In genomic region chr1:43975249-43975961, GRCh38 we compare ENCODE assay signal across 8 cellular contexts. TPM values are rescaled to one million over a fixed set of nuclear protein-coding genes. Genes with fewer than 3 reads are reported as not detected.
DNase-seq lines count a peak whose midpoint lies in the region; ATAC-seq lines count a peak whose summit lies in the region.

No MANE protein-coding gene starts in this region.

- no peaks in the 10 kb centered on the region for H3K9me3 ChIP-seq in ectodermal cell (ENCODE audit: control insufficient read depth, low read length)

- H3K4me1 ChIP-seq in ectodermal cell (ENCODE audit: control insufficient read depth, insufficient read depth, low read length) = peaks cover 30% of the 10 kb centered on the region

- 3% methylated on average over 33 to 34 of the region's 34 CpGs for WGBS in ectodermal cell, 2 experiments

- DNase-seq in ELR (ENCODE audit: low read depth) (peak; percentile 42), T-helper 22 cell (ENCODE audit: low read depth) (peak; percentile 18), lung microvascular endothelial cell (ENCODE audit: low read depth in 2 of 2) (peak; percentile 39 to 54)

- peak overlapping the region; percentile 93 for H3K4me3 ChIP-seq in ectodermal cell (ENCODE audit: insufficient read depth, low read depth, low read length)

- ATAC-seq in HG03025 (IDR thresholded peaks at IDR 0.05; ENCODE audit: low FRiP score, unreplicated experiment) (peak; percentile 5), GM18519 (IDR thresholded peaks at IDR 0.05; ENCODE audit: low FRiP score, unreplicated experiment) (no peak), GM18870 (IDR thresholded peaks at IDR 0.05; ENCODE audit: unreplicated experiment) (no peak)

- H3K27ac ChIP-seq in ectodermal cell (ENCODE audit: insufficient read depth, low read depth, low read length, poor library complexity, severe bottlenecking) (peak overlapping the region; percentile 31), temporal lobe (ENCODE audit: low read depth, low read length) (peak overlapping the region; percentile 95)

- H3K27me3 ChIP-seq in ectodermal cell (ENCODE audit: control insufficient read depth, insufficient read depth, low read length, poor library complexity, severe bottlenecking) = no peaks in the 10 kb centered on the region

- H3K36me3 ChIP-seq in ectodermal cell (ENCODE audit: control insufficient read depth, insufficient read depth, low read length) = peaks cover 18% of the 10 kb centered on the region

RNA-seq across cellular contexts. Expression of gene ATP6V0B, which starts 0.6 kb away (rescaled TPM):
- 70.0 TPM for polyA plus RNA-seq in ectodermal cell (2013, experiment 1 of 4)
- 73.6 TPM for polyA plus RNA-seq in ectodermal cell (2013, experiment 2 of 4)
- polyA plus RNA-seq in ectodermal cell (2013, experiment 3 of 4) = 83.4 TPM
- 99.4 TPM for polyA plus RNA-seq in ectodermal cell (2013, experiment 4 of 4)
- total RNA-seq in lung microvascular endothelial cell (110 and 164 TPM in 2 replicates), temporal lobe (102 TPM)

RNA-seq across cellular contexts. Expression of gene B4GALT2, which starts 3.6 kb away (rescaled TPM):
- polyA plus RNA-seq in ectodermal cell (2013, experiment 1 of 4) = 82.7 TPM
- 77.3 TPM for polyA plus RNA-seq in ectodermal cell (2013, experiment 2 of 4)
- 72.0 TPM for polyA plus RNA-seq in ectodermal cell (2013, experiment 3 of 4)
- 78.7 TPM for polyA plus RNA-seq in ectodermal cell (2013, experiment 4 of 4)
- 40.1 and 41.9 TPM in 2 replicates for total RNA-seq in lung microvascular endothelial cell
- 50.4 TPM for total RNA-seq in temporal lobe

RNA-seq across cellular contexts. Expression of gene DPH2, which starts 5.6 kb away (rescaled TPM):
- polyA plus RNA-seq in ectodermal cell (2013, experiment 1 of 4) = 34.3 TPM
- 34.3 TPM for polyA plus RNA-seq in ectodermal cell (2013, experiment 2 of 4)
- polyA plus RNA-seq in ectodermal cell (2013, experiment 3 of 4) = 23.1 TPM
- 28.4 TPM for polyA plus RNA-seq in ectodermal cell (2013, experiment 4 of 4)
- total RNA-seq in lung microvascular endothelial cell (13.1 and 19.0 TPM in 2 replicates), temporal lobe (12.3 TPM)

RNA-seq across cellular contexts. Expression of gene CCDC24, which starts 16.0 kb away (rescaled TPM):
- 12.6 TPM for polyA plus RNA-seq in ectodermal cell (2013, experiment 1 of 4)
- 10.5 TPM for polyA plus RNA-seq in ectodermal cell (2013, experiment 2 of 4)
- polyA plus RNA-seq in ectodermal cell (2013, experiment 3 of 4) = 9.8 TPM
- 9.5 TPM for polyA plus RNA-seq in ectodermal cell (2013, experiment 4 of 4)
- total RNA-seq in lung microvascular endothelial cell = 0.65 and 0.79 TPM in 2 replicates
- 4.4 TPM for total RNA-seq in temporal lobe

RNA-seq across cellular contexts. Expression of gene IPO13, which starts 28.7 kb away (rescaled TPM):
- polyA plus RNA-seq in ectodermal cell (2013, experiment 1 of 4) = 24.8 TPM
- 21.0 TPM for polyA plus RNA-seq in ectodermal cell (2013, experiment 2 of 4)
- polyA plus RNA-seq in ectodermal cell (2013, experiment 3 of 4) = 15.6 TPM
- 17.3 TPM for polyA plus RNA-seq in ectodermal cell (2013, experiment 4 of 4)
- 5.4 and 8.5 TPM in 2 replicates for total RNA-seq in lung microvascular endothelial cell
- 14.0 TPM for total RNA-seq in temporal lobe
